Comparison of ENCODE assay signal across 9 cellular contexts in genomic region chr4:145545538-145546224, GRCh38.
DNase-seq lines count a peak whose midpoint lies in the region; ATAC-seq, FAIRE-seq and TF ChIP-seq lines count a peak whose summit lies in the region.
"Had no signal": no experiment of that assay in that cellular context is flagged by ENCODE, and none has a peak within 500 bp of the region (broad histone marks: within the 10 kb centered on the region; RNA-seq: fewer than 3 reads in every experiment).

No MANE protein-coding gene starts in this region.

- DNase-seq in Right ventricle myocardium inferior (ENCODE audit: missing footprints) (no peak), right atrium auricular region (ENCODE audit: low spot score) (no peak), amniotic stem cell (lab: John Stamatoyannopoulos, UW) (peak; percentile 33), kidney (no peak), Ammon's horn (ENCODE audit: low spot score) (no peak), GM13976 (ENCODE audit: low spot score) (no peak), NCI-H2029 treated with DMSO at 0.1 percent for 48 hours (lab: John Stamatoyannopoulos, UW) (no peak)
- DNase-seq: CD4-positive, CD25-positive, alpha-beta regulatory T cell had no signal

- H3K9ac ChIP-seq in kidney (ENCODE audit: low read length in 2 of 2) = no peak overlapping the region

- H3K9me3 ChIP-seq in right atrium auricular region (no peaks in the 10 kb centered on the region), kidney (ENCODE audit: control insufficient read depth in 1 of 2, low read length in 2 of 2) (no peaks in the 10 kb centered on the region)

- H3K27ac ChIP-seq in right atrium auricular region = peak overlapping the region in 1 of 2 donors; percentile 37
- H3K27ac ChIP-seq in kidney (ENCODE audit: low read depth in 2 of 2, low read length in 2 of 2) = no peak overlapping the region

- no peak for TF ChIP-seq CTCF in right atrium auricular region (IDR thresholded peaks at IDR 0.05)
- no peak for TF ChIP-seq CTCF in kidney (IDR thresholded peaks at IDR 0.05; ENCODE audit: borderline replicate concordance, extremely low read depth, insufficient read depth)
- TF ChIP-seq CTCF in GM13976 (IDR thresholded peaks at IDR 0.05; ENCODE audit: borderline replicate concordance, control extremely low read depth, extremely low read depth, insufficient read depth, missing control alignments) = no peak

- peaks cover 0 to 16% of the 10 kb centered on the region in 2 donors for H3K4me1 ChIP-seq in right atrium auricular region
- H3K4me1 ChIP-seq in kidney (ENCODE audit: control insufficient read depth in 1 of 2, insufficient read depth in 1 of 2, low read depth in 1 of 2, low read length in 2 of 2) = peaks cover 0 to 5% of the 10 kb centered on the region in 2 donors

- H3K36me3 ChIP-seq in right atrium auricular region (peaks cover 7% of the 10 kb centered on the region), kidney (ENCODE audit: control insufficient read depth in 1 of 2, insufficient read depth in 2 of 2, low read length in 2 of 2) (peaks cover 4 to 5% of the 10 kb centered on the region in 2 donors)

- intact Hi-C loops in Right ventricle myocardium inferior (cut with DNase I) (loop anchor here (5.0 kb wide), 1 partner anchor 63 kb away; the partner anchor contains the start of gene SMAD1), kidney (cut with DNase I) (no loop called here)

- ATAC-seq in Right ventricle myocardium inferior = peak; percentile 64
- no peak for ATAC-seq in HG02763 (IDR thresholded peaks at IDR 0.05; ENCODE audit: unreplicated experiment)

- FAIRE-seq in kidney (lab: Jason Lieb, UNC) = peak; percentile 57

- H3K4me3 ChIP-seq in right atrium auricular region = no peak overlapping the region
- no peak overlapping the region for H3K4me3 ChIP-seq in kidney (ENCODE audit: low read length in 2 of 2)

- in situ Hi-C loops in GM13976 (cut with MboI; ENCODE audit: low sequenced_read_pairs, unreplicated experiment) = no loop called here

- H3K27me3 ChIP-seq in right atrium auricular region = no peaks in the 10 kb centered on the region
